In the genomic region with DNA sequence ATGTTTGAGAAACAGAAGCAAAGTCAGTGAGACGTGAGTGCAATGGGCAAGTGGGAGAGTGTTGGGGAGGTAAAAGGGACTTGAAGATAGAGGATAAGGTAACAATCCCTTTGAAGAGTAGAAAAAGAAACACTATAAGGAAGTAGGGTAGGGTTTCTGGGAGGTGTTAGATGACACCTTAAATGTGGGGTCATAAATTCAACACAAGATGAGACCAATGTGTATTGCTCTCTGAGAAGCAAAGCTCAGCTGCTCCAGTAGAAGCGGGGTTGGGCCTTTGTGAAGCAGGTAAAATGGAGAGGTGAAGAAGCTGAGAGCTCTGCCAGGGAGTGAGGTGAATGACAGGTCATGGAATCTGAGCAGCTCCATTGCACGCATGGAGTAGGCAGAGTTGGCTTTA, we compare ENCODE assay signal across 34 cellular contexts.
"Had no signal": no experiment of that assay in that cellular context is flagged by ENCODE, and none has a peak within 500 bp of the region (broad histone marks: within the 10 kb centered on the region; RNA-seq: fewer than 3 reads in every experiment).

No MANE protein-coding gene starts in this region.

- H3K27ac ChIP-seq: adrenal gland, body of pancreas, brain microvascular endothelial cell, breast epithelium, cardiac muscle cell, VCaP had no signal

- H3K27me3 ChIP-seq: adrenal gland, body of pancreas, brain microvascular endothelial cell, breast epithelium had no signal

- DNase-seq: activated B cell treated with CpG ODN at 0.5 μM for 24 hours; activated CD4-positive, alpha-beta memory T cell treated with anti-CD3 and anti-CD28 coated beads for 36 hours; activated CD4-positive, alpha-beta T cell treated with anti-CD3 and anti-CD28 coated beads for 4 hours; activated CD4-positive, alpha-beta T cell treated with anti-CD3 and anti-CD28 coated beads, Interleukin-2, amount 10 ng/mL, durations not matched to agents 24 days and 14 days; activated CD4-positive, alpha-beta T cell treated with anti-CD3 and anti-CD28 coated beads, Interleukin-2, amount 50 U/mL, for 1 hour; activated CD4-positive, alpha-beta T cell treated with anti-CD3 and anti-CD28 coated beads, Interleukin-2, amount 50 U/mL, for 4 hours; activated CD4-positive, CD25-positive, alpha-beta regulatory T cell treated with anti-CD3 and anti-CD28 coated beads, Interleukin-2, amount 50 U/mL, for 72 hours; activated CD8-positive, alpha-beta memory T cell treated with anti-CD3 and anti-CD28 coated beads, Interleukin-2, amount 50 U/mL, for 4 hours; activated CD8-positive, alpha-beta T cell treated with anti-CD3 and anti-CD28 coated beads for 36 hours; activated effector memory CD4-positive, alpha-beta T cell treated with anti-CD3 and anti-CD28 coated beads, Interleukin-2, amount 50 U/mL, for 16 hours; activated gamma-delta T cell treated with Interleukin-2 at 50 U/mL for 16 hours; activated naive CD4-positive, alpha-beta T cell; activated naive CD4-positive, alpha-beta T cell treated with anti-CD3 and anti-CD28 coated beads for 36 hours; activated naive CD4-positive, alpha-beta T cell treated with anti-CD3 and anti-CD28 coated beads, Interleukin-2, amount 50 U/mL, for 16 hours; activated naive CD8-positive, alpha-beta T cell treated with anti-CD3 and anti-CD28 coated beads for 36 hours; activated T-cell treated with anti-CD3 and anti-CD28 coated beads for 4 hours; activated T-cell treated with anti-CD3 and anti-CD28 coated beads, Interleukin-2, amount 50 U/mL, for 1 hour; activated T-cell treated with anti-CD3 and anti-CD28 coated beads, Interleukin-2, amount 50 U/mL, for 4 hours; activated T-cell treated with anti-CD3 and anti-CD28 coated beads, Interleukin-2, amount 50 U/mL, for 72 hours; adrenal gland; amniotic stem cell; aorta; body of pancreas; brain microvascular endothelial cell; caudate nucleus; SW 1271; T-helper 1 cell; T-helper 2 cell; T-helper 9 cell had no signal

- H3K36me3 ChIP-seq: adrenal gland, breast epithelium, cardiac muscle cell had no signal

- H3K4me3 ChIP-seq: adrenal gland, body of pancreas, breast epithelium, cardiac muscle cell had no signal

- H3K9me3 ChIP-seq: adrenal gland, body of pancreas, breast epithelium had no signal

- H3K4me1 ChIP-seq: adrenal gland, body of pancreas, breast epithelium had no signal

- ATAC-seq: activated CD8-positive, alpha-beta T cell treated with anti-CD3 and anti-CD28 coated beads for 36 hours; activated naive CD4-positive, alpha-beta T cell treated with anti-CD3 and anti-CD28 coated beads, Interleukin-2, amount 50 U/mL, for 72 hours; activated T-cell treated with anti-CD3 and anti-CD28 coated beads, Interleukin-2, amount 50 U/mL, for 4 hours; activated T-cell treated with anti-CD3 and anti-CD28 coated beads, Interleukin-2, amount 50 U/mL, for 72 hours; activated T-helper 17 cell treated with anti-CD3 and anti-CD28 coated beads, Interleukin-2, amount 50 U/mL, for 72 hours; body of pancreas had no signal
